37 cellular contexts compared by ENCODE assay signal in genomic region chr20:32261644-32262043, GRCh38.
"Had no signal": no experiment of that assay in that cellular context is flagged by ENCODE, and none has a peak within 500 bp of the region (broad histone marks: within the 10 kb centered on the region; RNA-seq: fewer than 3 reads in every experiment).

No MANE protein-coding gene starts in this region.

- H3K36me3 ChIP-seq: adrenal gland, ascending aorta, brain microvascular endothelial cell, breast epithelium, cardiac muscle cell had no signal

- H3K9me3 ChIP-seq: adrenal gland, ascending aorta, body of pancreas, breast epithelium had no signal

- FAIRE-seq: astrocyte, bronchial epithelial cell had no signal

- H3K27ac ChIP-seq: adrenal gland, ascending aorta, body of pancreas, brain microvascular endothelial cell, breast epithelium, cardiac muscle cell had no signal

- H3K36me3 Mint-ChIP-seq: activated naive CD4-positive, alpha-beta T cell treated with anti-CD3 and anti-CD28 coated beads, Interleukin-2, amount 10 ng/mL, durations not matched to agents 7 days and 5 days; activated naive CD4-positive, alpha-beta T cell treated with anti-CD3 and anti-CD28 coated beads, Interleukin-2, amount 50 U/mL, for 72 hours; activated naive CD8-positive, alpha-beta T cell; activated naive CD8-positive, alpha-beta T cell treated with anti-CD3 and anti-CD28 coated beads for 36 hours; activated naive CD8-positive, alpha-beta T cell treated with anti-CD3 and anti-CD28 coated beads, Interleukin-2, amount 10 ng/mL, durations not matched to agents 7 days and 5 days; brain had no signal

- H3K4me3 Mint-ChIP-seq: activated naive CD4-positive, alpha-beta T cell treated with anti-CD3 and anti-CD28 coated beads for 36 hours; activated naive CD4-positive, alpha-beta T cell treated with anti-CD3 and anti-CD28 coated beads, Interleukin-2, amount 10 ng/mL, durations not matched to agents 7 days and 5 days; activated naive CD8-positive, alpha-beta T cell; activated naive CD8-positive, alpha-beta T cell treated with anti-CD3 and anti-CD28 coated beads for 36 hours; activated naive CD8-positive, alpha-beta T cell treated with anti-CD3 and anti-CD28 coated beads, Interleukin-2, amount 10 ng/mL, durations not matched to agents 7 days and 5 days; activated naive CD8-positive, alpha-beta T cell treated with anti-CD3 and anti-CD28 coated beads, Interleukin-2, amount 50 U/mL, for 24 hours; activated T-cell treated with anti-CD3 and anti-CD28 coated beads, Interleukin-2, amount 50 U/mL, for 24 hours; activated T-cell treated with anti-CD3 and anti-CD28 coated beads, Interleukin-2, amount 50 U/mL, for 4 hours; activated T-cell treated with anti-CD3 and anti-CD28 coated beads, Interleukin-2, amount 50 U/mL, for 72 hours; activated T-helper 1 cell treated with anti-CD3 and anti-CD28 coated beads, Interleukin-12 subunit alpha, Interleukin-12 subunit beta, Interleukin-2, Interleukin-4 antibody, amounts not matched to agents 30 ng/mL and 10 ng/mL and 1 ng/mL, durations not matched to agents 14 hours and 24 hours and 36 hours; activated T-helper 17 cell treated with anti-CD3 and anti-CD28 coated beads, Interleukin-2, amount 50 U/mL, for 72 hours; brain; central memory CD8-positive, alpha-beta T cell had no signal

- H3K9me3 Mint-ChIP-seq: activated naive CD4-positive, alpha-beta T cell treated with anti-CD3 and anti-CD28 coated beads for 36 hours; activated naive CD4-positive, alpha-beta T cell treated with anti-CD3 and anti-CD28 coated beads, Interleukin-2, amount 10 ng/mL, durations not matched to agents 7 days and 5 days; activated naive CD4-positive, alpha-beta T cell treated with anti-CD3 and anti-CD28 coated beads, Interleukin-2, amount 50 U/mL, for 72 hours; activated naive CD8-positive, alpha-beta T cell treated with anti-CD3 and anti-CD28 coated beads for 36 hours; activated naive CD8-positive, alpha-beta T cell treated with anti-CD3 and anti-CD28 coated beads, Interleukin-2, amount 10 ng/mL, durations not matched to agents 7 days and 5 days; activated naive CD8-positive, alpha-beta T cell treated with anti-CD3 and anti-CD28 coated beads, Interleukin-2, amount 50 U/mL, for 24 hours; activated T-cell treated with anti-CD3 and anti-CD28 coated beads, Interleukin-2, amount 50 U/mL, for 24 hours; activated T-cell treated with anti-CD3 and anti-CD28 coated beads, Interleukin-2, amount 50 U/mL, for 4 hours; activated T-cell treated with anti-CD3 and anti-CD28 coated beads, Interleukin-2, amount 50 U/mL, for 72 hours; activated T-helper 1 cell treated with anti-CD3 and anti-CD28 coated beads, Interleukin-12 subunit alpha, Interleukin-12 subunit beta, Interleukin-2, Interleukin-4 antibody, amounts not matched to agents 30 ng/mL and 10 ng/mL and 1 ng/mL, durations not matched to agents 14 hours and 24 hours and 36 hours; activated T-helper 17 cell treated with anti-CD3 and anti-CD28 coated beads, Interleukin-2, amount 50 U/mL, for 72 hours; activated T-helper 2 cell treated with anti-CD3 and anti-CD28 coated beads, Interferon-gamma antibody, Interleukin-2, Interleukin-4, amounts not matched to agents 10 μg/mL and 5 μg/mL and 100 μg/mL, durations not matched to agents 14 hours and 24 hours and 36 hours; brain; central memory CD8-positive, alpha-beta T cell had no signal

- H3K27me3 ChIP-seq: adrenal gland, ascending aorta, body of pancreas, brain microvascular endothelial cell, breast epithelium, cardiac muscle cell had no signal

- H3K4me3 ChIP-seq: adrenal gland, ascending aorta, body of pancreas, breast epithelium, cardiac muscle cell had no signal

- H3K27me3 Mint-ChIP-seq: activated naive CD8-positive, alpha-beta T cell; activated naive CD8-positive, alpha-beta T cell treated with anti-CD3 and anti-CD28 coated beads for 36 hours; activated naive CD8-positive, alpha-beta T cell treated with anti-CD3 and anti-CD28 coated beads, Interleukin-2, amount 50 U/mL, for 24 hours; activated T-cell treated with anti-CD3 and anti-CD28 coated beads, Interleukin-2, amount 50 U/mL, for 24 hours; activated T-helper 17 cell treated with anti-CD3 and anti-CD28 coated beads, Interleukin-2, amount 50 U/mL, for 72 hours; central memory CD8-positive, alpha-beta T cell had no signal

- H3K4me1 Mint-ChIP-seq: brain; central memory CD8-positive, alpha-beta T cell had no signal

- H3K4me1 ChIP-seq: adrenal gland, ascending aorta, breast epithelium had no signal

- H3K27ac Mint-ChIP-seq: activated naive CD4-positive, alpha-beta T cell treated with anti-CD3 and anti-CD28 coated beads for 36 hours; activated naive CD4-positive, alpha-beta T cell treated with anti-CD3 and anti-CD28 coated beads, Interleukin-2, amount 10 ng/mL, durations not matched to agents 7 days and 5 days; activated naive CD4-positive, alpha-beta T cell treated with anti-CD3 and anti-CD28 coated beads, Interleukin-2, amount 50 U/mL, for 72 hours; activated naive CD8-positive, alpha-beta T cell; activated naive CD8-positive, alpha-beta T cell treated with anti-CD3 and anti-CD28 coated beads for 36 hours; activated naive CD8-positive, alpha-beta T cell treated with anti-CD3 and anti-CD28 coated beads, Interleukin-2, amount 10 ng/mL, durations not matched to agents 7 days and 5 days; activated naive CD8-positive, alpha-beta T cell treated with anti-CD3 and anti-CD28 coated beads, Interleukin-2, amount 50 U/mL, for 24 hours; activated T-cell treated with anti-CD3 and anti-CD28 coated beads, Interleukin-2, amount 50 U/mL, for 24 hours; activated T-cell treated with anti-CD3 and anti-CD28 coated beads, Interleukin-2, amount 50 U/mL, for 72 hours; activated T-helper 1 cell treated with anti-CD3 and anti-CD28 coated beads, Interleukin-12 subunit alpha, Interleukin-12 subunit beta, Interleukin-2, Interleukin-4 antibody, amounts not matched to agents 30 ng/mL and 10 ng/mL and 1 ng/mL, durations not matched to agents 14 hours and 24 hours and 36 hours; activated T-helper 17 cell treated with anti-CD3 and anti-CD28 coated beads, Interleukin-2, amount 50 U/mL, for 72 hours; activated T-helper 2 cell treated with anti-CD3 and anti-CD28 coated beads, Interferon-gamma antibody, Interleukin-2, Interleukin-4, amounts not matched to agents 10 μg/mL and 5 μg/mL and 100 μg/mL, durations not matched to agents 14 hours and 24 hours and 36 hours; brain had no signal

- ATAC-seq: activated naive CD4-positive, alpha-beta T cell treated with anti-CD3 and anti-CD28 coated beads, Interleukin-2, amount 50 U/mL, for 72 hours; activated naive CD8-positive, alpha-beta T cell treated with anti-CD3 and anti-CD28 coated beads, Interleukin-2, amount 50 U/mL, for 24 hours; activated T-cell treated with anti-CD3 and anti-CD28 coated beads, Interleukin-2, amount 50 U/mL, for 4 hours; activated T-cell treated with anti-CD3 and anti-CD28 coated beads, Interleukin-2, amount 50 U/mL, for 72 hours; activated T-helper 17 cell treated with anti-CD3 and anti-CD28 coated beads, Interleukin-2, amount 50 U/mL, for 72 hours; body of pancreas had no signal

- DNase-seq: activated effector memory CD4-positive, alpha-beta T cell treated with anti-CD3 and anti-CD28 coated beads, Interleukin-2, amount 50 U/mL, for 16 hours; activated effector memory CD4-positive, alpha-beta T cell treated with Interleukin-2 at 50 U/mL for 16 hours; activated gamma-delta T cell; activated gamma-delta T cell treated with Interleukin-2 at 50 U/mL for 16 hours; activated naive CD4-positive, alpha-beta T cell; activated naive CD4-positive, alpha-beta T cell treated with anti-CD3 and anti-CD28 coated beads for 36 hours; activated naive CD4-positive, alpha-beta T cell treated with anti-CD3 and anti-CD28 coated beads, Interleukin-2, amount 10 ng/mL, durations not matched to agents 7 days and 5 days; activated naive CD4-positive, alpha-beta T cell treated with anti-CD3 and anti-CD28 coated beads, Interleukin-2, amount 50 U/mL, for 16 hours; activated naive CD8-positive, alpha-beta T cell treated with anti-CD3 and anti-CD28 coated beads for 36 hours; activated naive CD8-positive, alpha-beta T cell treated with anti-CD3 and anti-CD28 coated beads, Interleukin-2, amount 10 ng/mL, durations not matched to agents 7 days and 5 days; activated naive CD8-positive, alpha-beta T cell treated with anti-CD3 and anti-CD28 coated beads, Interleukin-2, amount 50 U/mL, for 24 hours; activated T-cell treated with anti-CD3 and anti-CD28 coated beads, Interleukin-2, amount 50 U/mL, for 1 hour; activated T-cell treated with anti-CD3 and anti-CD28 coated beads, Interleukin-2, amount 50 U/mL, for 24 hours; activated T-cell treated with anti-CD3 and anti-CD28 coated beads, Interleukin-2, amount 50 U/mL, for 4 hours; activated T-cell treated with anti-CD3 and anti-CD28 coated beads, Interleukin-2, amount 50 U/mL, for 48 hours; activated T-cell treated with anti-CD3 and anti-CD28 coated beads, Interleukin-2, amount 50 U/mL, for 72 hours; adrenal gland; amniotic stem cell; amygdala; anterior cingulate cortex; body of pancreas; brain microvascular endothelial cell; caudate nucleus; central memory CD4-positive, alpha-beta T cell; cerebellar nuclear complex had no signal
